Comparison of ENCODE assay signal across 17 cellular contexts in genomic region chr11:102359372-102359771, GRCh38. TPM values are rescaled to one million over a fixed set of nuclear protein-coding genes. Genes with fewer than 3 reads are reported as not detected.
A peak's percentile ranks its signal among the peaks of the same experiment; 100 is the strongest.
DNase-seq lines count a peak whose midpoint lies in the region; ATAC-seq and TF ChIP-seq lines count a peak whose summit lies in the region.
"Had no signal": no experiment of that assay in that cellular context is flagged by ENCODE, and none has a peak within 500 bp of the region (broad histone marks: within the 10 kb centered on the region; RNA-seq: fewer than 3 reads in every experiment).

No MANE protein-coding gene starts in this region.

- no peak for DNase-seq in activated naive CD4-positive, alpha-beta T cell (lab: John Stamatoyannopoulos, UW)
- no peak for DNase-seq in CD4-positive, alpha-beta T cell
- DNase-seq in naive thymus-derived CD4-positive, alpha-beta T cell, result no peak
- DNase-seq in UCSD-AML1 (lab: John Stamatoyannopoulos, UW; ENCODE audit: unreplicated experiment) (no peak), NCI-H2029 (lab: John Stamatoyannopoulos, UW) (no peak), type B pancreatic cell (ENCODE audit: extremely low spot score, unreplicated experiment) (no peak)
- DNase-seq: ACHN; Caco-2; CD8-positive, alpha-beta memory T cell; DMS53; GF-D8; GM23248; IMR-90 had no signal

- H3K36me3 Mint-ChIP-seq in activated naive CD4-positive, alpha-beta T cell treated with anti-CD3 and anti-CD28 coated beads, Interleukin-2, amount 50 U/mL, for 24 hours, result peaks cover 60% of the 10 kb centered on the region
- peaks cover 97% of the 10 kb centered on the region for H3K36me3 Mint-ChIP-seq in CD4-positive, alpha-beta T cell (ENCODE audit: low read depth)
- peaks cover 20 to 66% (median 54%) of the 10 kb centered on the region in 5 donors for H3K36me3 Mint-ChIP-seq in naive thymus-derived CD4-positive, alpha-beta T cell
- H3K36me3 Mint-ChIP-seq in type B pancreatic cell, result peaks cover 63% of the 10 kb centered on the region

- peaks cover 4 to 64% of the 10 kb centered on the region in 2 experiments; a peak in 2 of 3 replicates for H3K36me3 ChIP-seq in HEK293 (ENCODE audit: control insufficient read depth in 2 of 2, insufficient read depth in 1 of 2, low read length in 2 of 2)
- peaks cover 0 to 18% (median 0%) of the 10 kb centered on the region in 3 experiments for H3K36me3 ChIP-seq in naive thymus-derived CD4-positive, alpha-beta T cell (ENCODE audit: control insufficient read depth in 2 of 3, insufficient read depth in 3 of 3, low read length in 3 of 3)

- no peaks in the 10 kb centered on the region for H3K4me1 ChIP-seq in HEK293 (ENCODE audit: control insufficient read depth, insufficient read depth, low read length)
- peaks cover 15 to 29% of the 10 kb centered on the region in 2 donors for H3K4me1 ChIP-seq in naive thymus-derived CD4-positive, alpha-beta T cell (ENCODE audit: control insufficient read depth in 2 of 2, insufficient read depth in 2 of 2, low read length in 2 of 2)

- H3K4me3 Mint-ChIP-seq in activated naive CD4-positive, alpha-beta T cell treated with anti-CD3 and anti-CD28 coated beads, Interleukin-2, amount 50 U/mL, for 24 hours, result no peak overlapping the region
- no peak overlapping the region for H3K4me3 Mint-ChIP-seq in CD4-positive, alpha-beta T cell
- H3K4me3 Mint-ChIP-seq in naive thymus-derived CD4-positive, alpha-beta T cell, result peak overlapping the region in 1 of 10 donors; percentile 83
- H3K4me3 Mint-ChIP-seq in type B pancreatic cell, result no peak overlapping the region

- intact Hi-C loops in CD4-positive, alpha-beta T cell (cut with DNase I, micrococcal nuclease), result no loop called here
- intact Hi-C loops in naive thymus-derived CD4-positive, alpha-beta T cell (cut with micrococcal nuclease), result no loop called here

- H3K9me3 Mint-ChIP-seq in activated naive CD4-positive, alpha-beta T cell treated with anti-CD3 and anti-CD28 coated beads, Interleukin-2, amount 50 U/mL, for 24 hours, result peaks cover 6% of the 10 kb centered on the region
- H3K9me3 Mint-ChIP-seq in CD4-positive, alpha-beta T cell, result peaks cover 8% of the 10 kb centered on the region
- peaks cover 0 to 35% (median 11%) of the 10 kb centered on the region in 11 donors for H3K9me3 Mint-ChIP-seq in naive thymus-derived CD4-positive, alpha-beta T cell
- peaks cover 7% of the 10 kb centered on the region for H3K9me3 Mint-ChIP-seq in type B pancreatic cell

- TF ChIP-seq CTCF in CD4-positive, alpha-beta T cell (IDR thresholded peaks at IDR 0.05), result no peak
- no peak for TF ChIP-seq CTCF in HEK293 (tag by site-specific recombination; IDR thresholded peaks at IDR 0.05)
- no peak for TF ChIP-seq CTCF in type B pancreatic cell (conservative IDR thresholded peaks at IDR 0.05)

- H3K27ac Mint-ChIP-seq in activated naive CD4-positive, alpha-beta T cell treated with anti-CD3 and anti-CD28 coated beads, Interleukin-2, amount 50 U/mL, for 24 hours, result peak overlapping the region; percentile 72
- peak overlapping the region; percentile 95 for H3K27ac Mint-ChIP-seq in CD4-positive, alpha-beta T cell
- peak overlapping the region in 6 of 9 donors; percentile 40 to 99 (median 92) for H3K27ac Mint-ChIP-seq in naive thymus-derived CD4-positive, alpha-beta T cell
- no peak overlapping the region for H3K27ac Mint-ChIP-seq in type B pancreatic cell

- POLR2A ChIA-PET in CD4-positive, alpha-beta T cell (lab: Charles Lee), result interaction anchor here (1.7 to 2.4 kb wide), 2 partner anchors 10 to 92 kb away, joined by 3 to 12 read pairs; no protein-coding TSS in a partner anchor
- POLR2A ChIA-PET in HEK293 (lab: Yijun Ruan, JAX), result no interaction called here
- POLR2A ChIA-PET in naive thymus-derived CD4-positive, alpha-beta T cell (lab: Charles Lee), result interaction anchor here (0.6 to 4.5 kb wide), 5 partner anchors 11 to 117 kb away, joined by 3 to 55 read pairs (median 4); partner anchors contain the start of gene BIRC2

- no peak overlapping the region for H3K4me3 ChIP-seq in HEK293 (ENCODE audit: low read depth, low read length)
- no peak overlapping the region for H3K4me3 ChIP-seq in naive thymus-derived CD4-positive, alpha-beta T cell (ENCODE audit: low read length)
- H3K4me3 ChIP-seq: BLaER1 treated with 17β-estradiol and CSF1 and Interleukin-3, amounts not matched to agents 10 nM and 100 nM; GM23248 had no signal

- ATAC-seq in CD4-positive, alpha-beta T cell (ENCODE audit: poor library complexity), result no peak
- ATAC-seq in naive thymus-derived CD4-positive, alpha-beta T cell, result no peak
- ATAC-seq: HCT116 had no signal

- H3K9me3 ChIP-seq in CD4-positive, alpha-beta T cell (ENCODE audit: control insufficient read depth, low read length), result peaks cover 7% of the 10 kb centered on the region
- H3K9me3 ChIP-seq in HEK293 (ENCODE audit: control insufficient read depth, insufficient read depth, low read depth, low read length), result no peaks in the 10 kb centered on the region
- peaks cover 0 to 14% (median 0%) of the 10 kb centered on the region in 3 experiments for H3K9me3 ChIP-seq in naive thymus-derived CD4-positive, alpha-beta T cell (ENCODE audit: control insufficient read depth in 2 of 3, low read length in 3 of 3)

- CTCF ChIA-PET in CD4-positive, alpha-beta T cell (lab: Charles Lee), result interaction anchor here (0.9 to 2.5 kb wide), 5 partner anchors 10 to 65 kb away, joined by 3 to 7 read pairs (median 4); no protein-coding TSS in a partner anchor
- CTCF ChIA-PET in HEK293 (lab: Yijun Ruan, JAX), result interaction anchor here (0.7 kb wide), 1 partner anchor 31 kb away, joined by 3 read pairs; no protein-coding TSS in a partner anchor
- CTCF ChIA-PET in naive thymus-derived CD4-positive, alpha-beta T cell (lab: Charles Lee), result interaction anchor here (1.2 to 1.3 kb wide), 4 partner anchors 9 to 72 kb away, joined by 3 to 5 read pairs (median 4); no protein-coding TSS in a partner anchor

- no peaks in the 10 kb centered on the region for H3K27me3 ChIP-seq in CD4-positive, alpha-beta T cell (ENCODE audit: control insufficient read depth, insufficient read depth, low read length)
- H3K27me3 ChIP-seq in naive thymus-derived CD4-positive, alpha-beta T cell (ENCODE audit: control insufficient read depth in 2 of 2, insufficient read depth in 2 of 2, low read length in 2 of 2), result no peaks in the 10 kb centered on the region
- H3K27me3 ChIP-seq: BLaER1 treated with 17β-estradiol and CSF1 and Interleukin-3, amounts not matched to agents 10 nM and 100 nM had no signal

- H3K27me3 Mint-ChIP-seq in activated naive CD4-positive, alpha-beta T cell treated with anti-CD3 and anti-CD28 coated beads, Interleukin-2, amount 50 U/mL, for 24 hours, result no peaks in the 10 kb centered on the region
- no peaks in the 10 kb centered on the region for H3K27me3 Mint-ChIP-seq in CD4-positive, alpha-beta T cell
- no peaks in the 10 kb centered on the region for H3K27me3 Mint-ChIP-seq in naive thymus-derived CD4-positive, alpha-beta T cell
- no peaks in the 10 kb centered on the region for H3K27me3 Mint-ChIP-seq in type B pancreatic cell

- no peak overlapping the region for H3K27ac ChIP-seq in CD4-positive, alpha-beta T cell (ENCODE audit: low read depth, low read length)
- no peak overlapping the region for H3K27ac ChIP-seq in HEK293 (ENCODE audit: extremely low read depth, low read depth, low read length)
- no peak overlapping the region for H3K27ac ChIP-seq in naive thymus-derived CD4-positive, alpha-beta T cell (ENCODE audit: low read depth, low read length)
- H3K27ac ChIP-seq: BLaER1 treated with 17β-estradiol and CSF1 and Interleukin-3, amounts not matched to agents 10 nM and 100 nM; GM23248 had no signal

- peaks cover 78% of the 10 kb centered on the region for H3K4me1 Mint-ChIP-seq in activated naive CD4-positive, alpha-beta T cell treated with anti-CD3 and anti-CD28 coated beads, Interleukin-2, amount 50 U/mL, for 24 hours
- peaks cover 63% of the 10 kb centered on the region for H3K4me1 Mint-ChIP-seq in CD4-positive, alpha-beta T cell (ENCODE audit: low read depth)
- peaks cover 31 to 75% (median 52%) of the 10 kb centered on the region in 7 donors for H3K4me1 Mint-ChIP-seq in naive thymus-derived CD4-positive, alpha-beta T cell
- peaks cover 3% of the 10 kb centered on the region for H3K4me1 Mint-ChIP-seq in type B pancreatic cell (ENCODE audit: unreplicated experiment)

TF ChIP-seq in HEK293, 187 proteins besides CTCF, POLR2A, EP300 and RAD21:
- no peak for TF ChIP-seq ZNF426 (tag by site-specific recombination; IDR thresholded peaks at IDR 0.05)
- TF ChIP-seq SETDB1 (IDR thresholded peaks at IDR 0.05; ENCODE audit: insufficient read length, low read length), result peak; percentile 94
TF ChIP-seq in HEK293: peak in this region for 1.

RNA-seq across cellular contexts. Expression of gene BIRC2, which starts 12.4 kb away (rescaled TPM):
- 100 to 1,000 TPM; 107 to 109 TPM for total RNA-seq in CD4-positive, alpha-beta T cell
- total RNA-seq in naive thymus-derived CD4-positive, alpha-beta T cell, result 100 to 1,000 TPM in 1 of 5 experiments, 10 to 100 TPM in 4; 37.5 to 103 (median 72.0) TPM
- 10 to 100 TPM; 35.2 to 42.8 TPM for polyA plus RNA-seq in naive thymus-derived CD4-positive, alpha-beta T cell
- total RNA-seq in type B pancreatic cell (ENCODE audit: low replicate concordance), result 43.4 and 46.9 TPM in 2 replicates

RNA-seq across cellular contexts. Expression of gene BIRC3, which starts 42.1 kb away (rescaled TPM):
- 100 to 1,000 TPM; 115 to 124 TPM for total RNA-seq in CD4-positive, alpha-beta T cell
- 100 to 1,000 TPM in 3 of 5 experiments, 10 to 100 TPM in 2; 62.3 to 160 (median 128) TPM for total RNA-seq in naive thymus-derived CD4-positive, alpha-beta T cell
- polyA plus RNA-seq in naive thymus-derived CD4-positive, alpha-beta T cell, result 10 to 100 TPM; 18.8 to 47.7 TPM
- total RNA-seq in type B pancreatic cell (ENCODE audit: low replicate concordance), result 2.3 and 2.8 TPM in 2 replicates

Comparison
In these comparisons a context has a peak if more than half of its experiments do, and no peak if none do; other contexts are left out.
1. RNA of gene BIRC3, which starts 42.1 kb away (total RNA-seq): 62.3 to 160 TPM in naive thymus-derived CD4-positive, alpha-beta T cell and 115 to 124 TPM in CD4-positive, alpha-beta T cell; 2.3 to 2.8 TPM in type B pancreatic cell; every median in the first group is over 10 times any median in the second.